Comparison of ENCODE assay signal across 1 cellular context in the genomic region with DNA sequence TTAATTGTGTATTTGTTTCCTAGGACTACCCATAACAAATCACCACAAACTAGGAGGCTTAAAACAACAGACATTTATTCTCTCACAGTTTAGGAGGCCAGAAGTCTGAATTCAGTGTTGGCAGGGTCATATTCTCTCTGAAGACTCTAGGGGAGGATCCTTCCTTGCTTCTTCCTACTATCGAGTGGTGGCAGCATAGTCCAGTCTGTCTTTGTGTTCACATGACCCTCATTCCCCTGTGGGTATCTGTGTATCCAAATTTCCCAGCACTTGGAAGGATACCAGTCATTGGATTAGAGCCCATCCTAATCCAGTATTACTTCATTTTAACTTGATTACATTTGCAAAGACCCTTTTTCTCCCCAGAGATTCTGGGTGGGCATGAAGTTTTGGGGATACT.
TF ChIP-seq lines count a peak whose summit lies in the region.

No MANE protein-coding gene starts in this region.

TF ChIP-seq in IMR-90, 13 proteins besides CTCF, POLR2A, EP300 and RAD21 (continued from another document):
- TF ChIP-seq, protein P1, sequence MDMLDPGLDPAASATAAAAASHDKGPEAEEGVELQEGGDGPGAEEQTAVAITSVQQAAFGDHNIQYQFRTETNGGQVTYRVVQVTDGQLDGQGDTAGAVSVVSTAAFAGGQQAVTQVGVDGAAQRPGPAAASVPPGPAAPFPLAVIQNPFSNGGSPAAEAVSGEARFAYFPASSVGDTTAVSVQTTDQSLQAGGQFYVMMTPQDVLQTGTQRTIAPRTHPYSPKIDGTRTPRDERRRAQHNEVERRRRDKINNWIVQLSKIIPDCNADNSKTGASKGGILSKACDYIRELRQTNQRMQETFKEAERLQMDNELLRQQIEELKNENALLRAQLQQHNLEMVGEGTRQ (IDR thresholded peaks at IDR 0.05; ENCODE audit: low read depth, low read length): no peak
